ENCODE assay signal across 25 cellular contexts in the genomic region with DNA sequence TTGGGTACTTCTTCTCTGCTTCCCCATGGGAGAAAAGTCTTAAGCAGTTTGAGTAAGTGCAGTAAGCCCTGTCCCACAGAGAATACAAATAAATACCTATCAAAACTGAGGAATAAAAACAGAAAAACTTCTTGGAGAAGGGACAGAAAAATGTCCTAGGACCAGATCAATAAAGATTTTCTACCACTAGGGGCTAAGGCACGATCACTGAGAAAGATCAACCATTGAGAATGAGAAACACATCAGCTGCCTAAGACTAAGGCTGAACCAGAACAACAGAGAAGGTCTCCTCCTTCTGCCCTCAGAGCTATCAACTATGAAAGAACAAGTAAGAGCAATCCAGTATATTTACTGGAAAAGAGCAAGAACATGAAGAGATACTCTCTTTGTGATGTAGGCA.
"Had no signal": no experiment of that assay in that cellular context is flagged by ENCODE, and none has a peak within 500 bp of the region (broad histone marks: within the 10 kb centered on the region; RNA-seq: fewer than 3 reads in every experiment).

No MANE protein-coding gene starts in this region.

- H3K27me3 Mint-ChIP-seq: activated B cell treated with CpG ODN at 0.5 μM for 24 hours; activated CD8-positive, alpha-beta T cell treated with anti-CD3 and anti-CD28 coated beads for 36 hours; activated naive CD8-positive, alpha-beta T cell; activated T-helper 17 cell treated with anti-CD3 and anti-CD28 coated beads, Interleukin-2, amount 50 U/mL, for 72 hours had no signal

- H3K4me1 ChIP-seq: esophagus muscularis mucosa, foreskin keratinocyte, gastrocnemius medialis had no signal

- H3K9me3 Mint-ChIP-seq: activated B cell treated with CpG ODN at 0.5 μM for 24 hours had no signal

- H3K27ac Mint-ChIP-seq: activated B cell treated with CpG ODN at 0.5 μM for 24 hours; activated CD8-positive, alpha-beta T cell treated with anti-CD3 and anti-CD28 coated beads for 36 hours; activated naive CD8-positive, alpha-beta T cell; activated T-helper 17 cell treated with anti-CD3 and anti-CD28 coated beads, Interleukin-2, amount 50 U/mL, for 72 hours had no signal

- H3K27ac ChIP-seq: brain microvascular endothelial cell, esophagus muscularis mucosa, foreskin keratinocyte, gastrocnemius medialis, VCaP had no signal

- H3K4me1 Mint-ChIP-seq: activated B cell treated with CpG ODN at 0.5 μM for 24 hours; activated T-helper 17 cell treated with anti-CD3 and anti-CD28 coated beads, Interleukin-2, amount 50 U/mL, for 72 hours had no signal

- H3K9me3 ChIP-seq: esophagus muscularis mucosa, gastrocnemius medialis had no signal

- H3K4me3 Mint-ChIP-seq: activated B cell treated with CpG ODN at 0.5 μM for 24 hours; activated CD8-positive, alpha-beta T cell treated with anti-CD3 and anti-CD28 coated beads for 36 hours; activated naive CD8-positive, alpha-beta T cell; activated T-cell treated with anti-CD3 and anti-CD28 coated beads, Interleukin-2, amount 50 U/mL, for 4 hours; activated T-helper 17 cell treated with anti-CD3 and anti-CD28 coated beads, Interleukin-2, amount 50 U/mL, for 72 hours had no signal

- H3K4me3 ChIP-seq: esophagus muscularis mucosa, gastrocnemius medialis had no signal

- H3K27me3 ChIP-seq: brain microvascular endothelial cell, esophagus muscularis mucosa, foreskin keratinocyte, gastrocnemius medialis had no signal

- DNase-seq: activated B cell treated with CpG ODN at 0.5 μM for 24 hours; activated CD4-positive, alpha-beta T cell treated with anti-CD3 and anti-CD28 coated beads for 48 hours; activated CD4-positive, alpha-beta T cell treated with anti-CD3 and anti-CD28 coated beads, Interleukin-2, amount 50 U/mL, for 1 hour; activated CD4-positive, alpha-beta T cell treated with anti-CD3 and anti-CD28 coated beads, Interleukin-2, amount 50 U/mL, for 48 hours; activated CD8-positive, alpha-beta memory T cell treated with anti-CD3 and anti-CD28 coated beads for 24 hours; activated CD8-positive, alpha-beta T cell treated with anti-CD3 and anti-CD28 coated beads for 36 hours; activated effector memory CD4-positive, alpha-beta T cell treated with Interleukin-2 at 50 U/mL for 16 hours; activated gamma-delta T cell treated with Interleukin-2 at 50 U/mL for 16 hours; activated naive CD4-positive, alpha-beta T cell treated with anti-CD3 and anti-CD28 coated beads, Interleukin-2, amount 50 U/mL, for 16 hours; activated naive CD4-positive, alpha-beta T cell treated with Interleukin-2 at 50 U/mL for 16 hours; activated T-cell treated with anti-CD3 and anti-CD28 coated beads, Interleukin-2, amount 50 U/mL, for 4 hours; amniotic stem cell; anterior cingulate cortex; brain microvascular endothelial cell; cortex of kidney; dermis blood vessel endothelial cell; effector CD4-positive, alpha-beta T cell; erythroblast; foreskin keratinocyte; gastrocnemius medialis; T-helper 2 cell had no signal

- H3K36me3 ChIP-seq: brain microvascular endothelial cell, esophagus muscularis mucosa, gastrocnemius medialis had no signal

- H3K36me3 Mint-ChIP-seq: activated naive CD8-positive, alpha-beta T cell had no signal
